14 cellular contexts compared by ENCODE assay signal in genomic region chr10:83983578-83984255, GRCh38.
DNase-seq lines count a peak whose midpoint lies in the region; ATAC-seq and TF ChIP-seq lines count a peak whose summit lies in the region.
"Had no signal": no experiment of that assay in that cellular context is flagged by ENCODE, and none has a peak within 500 bp of the region (broad histone marks: within the 10 kb centered on the region; RNA-seq: fewer than 3 reads in every experiment).

No MANE protein-coding gene starts in this region.

- ATAC-seq in natural killer cell = no peak
- no peak for ATAC-seq in GM18502 (IDR thresholded peaks at IDR 0.05; ENCODE audit: poor library complexity, unreplicated experiment)
- ATAC-seq: left colon, Panc1 had no signal

- H3K36me3 ChIP-seq in SJCRH30 = no peaks in the 10 kb centered on the region
- H3K36me3 ChIP-seq: BLaER1 treated with 17β-estradiol and CSF1 and Interleukin-3, amounts not matched to agents 10 nM and 100 nM; prostate gland had no signal

- H3K27me3 ChIP-seq in SJCRH30 = no peaks in the 10 kb centered on the region
- H3K27me3 ChIP-seq: BLaER1 treated with 17β-estradiol and CSF1 and Interleukin-3, amounts not matched to agents 10 nM and 100 nM had no signal

- no peaks in the 10 kb centered on the region for H3K9me3 Mint-ChIP-seq in natural killer cell

- H3K27ac Mint-ChIP-seq in natural killer cell = no peak overlapping the region

- TF ChIP-seq CTCF in natural killer cell (IDR thresholded peaks at IDR 0.05) = no peak

- DNase-seq in DMS153 (lab: John Stamatoyannopoulos, UW) = peak; percentile 78
- peak; percentile 36 for DNase-seq in HT-29 (ENCODE audit: low spot score)
- DNase-seq in SJCRH30 = peak; percentile 32 to 42
- DNase-seq in iris pigment epithelial cell (ENCODE audit: low read depth) = peak; percentile 13
- no peak for DNase-seq in natural killer cell
- DNase-seq in GF-D8 (lab: John Stamatoyannopoulos, UW) = no peak
- DNase-seq in CD1c-positive myeloid dendritic cell (ENCODE audit: extremely low spot score) = no peak
- DNase-seq: activated naive CD4-positive, alpha-beta T cell treated with Interleukin-2 at 50 U/mL for 16 hours; effector CD4-positive, alpha-beta T cell; left colon had no signal

- H3K36me3 Mint-ChIP-seq in natural killer cell = no peaks in the 10 kb centered on the region

- peaks cover 4 to 30% of the 10 kb centered on the region in 2 donors for H3K27me3 Mint-ChIP-seq in natural killer cell (ENCODE audit: low read depth in 2 of 2)

- H3K4me3 Mint-ChIP-seq in natural killer cell = no peak overlapping the region

- H3K4me1 ChIP-seq in SJCRH30 = peaks cover 4% of the 10 kb centered on the region; the same call in 1 of the 2 replicates
- H3K4me1 ChIP-seq: BLaER1 treated with 17β-estradiol and CSF1 and Interleukin-3, amounts not matched to agents 10 nM and 100 nM; prostate gland had no signal

- H3K4me1 Mint-ChIP-seq in natural killer cell = peaks cover 5 to 7% of the 10 kb centered on the region in 2 donors

- no peaks in the 10 kb centered on the region for H3K9me3 ChIP-seq in SJCRH30 (replicated peaks)
- H3K9me3 ChIP-seq: BLaER1 treated with 17β-estradiol and CSF1 and Interleukin-3, amounts not matched to agents 10 nM and 100 nM; prostate gland had no signal

- intact Hi-C loops in natural killer cell (cut with micrococcal nuclease) = no loop called here

- no peak overlapping the region for H3K4me3 ChIP-seq in SJCRH30
- H3K4me3 ChIP-seq: BLaER1 treated with 17β-estradiol and CSF1 and Interleukin-3, amounts not matched to agents 10 nM and 100 nM; prostate gland had no signal

- no peak overlapping the region for H3K27ac ChIP-seq in SJCRH30
- H3K27ac ChIP-seq: BLaER1 treated with 17β-estradiol and CSF1 and Interleukin-3, amounts not matched to agents 10 nM and 100 nM; prostate gland had no signal

Comparison
In these comparisons a context has a peak if more than half of its experiments do, and no peak if none do; other contexts are left out.
1. DNase-seq: peak in DMS153 (single experiment), HT-29 (single experiment), SJCRH30 (2 of 2) and iris pigment epithelial cell (single experiment); none in natural killer cell (single experiment), GF-D8 (single experiment) and CD1c-positive myeloid dendritic cell (single experiment).